ENCODE assay signal across 1 cellular context in genomic region chr11:102120437-102120935, GRCh38.
TF ChIP-seq lines count a peak whose summit lies in the region.

No MANE protein-coding gene starts in this region.

TF ChIP-seq in WTC11, 78 proteins besides CTCF, POLR2A, EP300 and RAD21 (continued from another document):
- TF ChIP-seq ATF6 (CRISPR knock-in tag; IDR thresholded peaks at IDR 0.05) (no peak), ZNF425 (CRISPR knock-in tag; conservative IDR thresholded peaks at IDR 0.05) (no peak), MAX (CRISPR knock-in tag; IDR thresholded peaks at IDR 0.05) (no peak)
